ENCODE assay signal across 20 cellular contexts in genomic region chr3:122945230-122945629, GRCh38.
DNase-seq lines count a peak whose midpoint lies in the region; TF ChIP-seq lines count a peak whose summit lies in the region.
"Had no signal": no experiment of that assay in that cellular context is flagged by ENCODE, and none has a peak within 500 bp of the region (broad histone marks: within the 10 kb centered on the region; RNA-seq: fewer than 3 reads in every experiment).

No MANE protein-coding gene starts in this region.

- H3K4me2 ChIP-seq in smooth muscle cell = no peak overlapping the region

- H4K20me1 ChIP-seq in smooth muscle cell (ENCODE audit: low read depth) = no peaks in the 10 kb centered on the region

- DNase-seq in activated naive CD4-positive, alpha-beta T cell treated with Interleukin-2 at 50 U/mL for 16 hours = no peak
- DNase-seq in SK-N-MC (ENCODE audit: low read depth, low spot score) (no peak), smooth muscle cell (lab: John Stamatoyannopoulos, UW; ENCODE audit: unreplicated experiment) (no peak), NAMALWA (ENCODE audit: low spot score) (no peak), kidney glomerular epithelial cell (lab: John Stamatoyannopoulos, UW) (no peak)
- no peak for DNase-seq in stimulated activated CD4-positive, alpha-beta T cell treated with anti-CD3 and anti-CD28 coated beads, Interleukin-15, amount 100 ng/mL, for 24 hours
- DNase-seq: ACHN; AML-193; Caco-2; CD4-positive, CD25-positive, alpha-beta regulatory T cell; CD8-positive, alpha-beta T cell; DMS153; DND-41; H7 had no signal

- H3K4me1 ChIP-seq in smooth muscle cell (ENCODE audit: low read depth) = peaks cover 11% of the 10 kb centered on the region
- H3K4me1 ChIP-seq: Caco-2 had no signal

- no peaks in the 10 kb centered on the region for H3K9me3 Mint-ChIP-seq in activated naive CD4-positive, alpha-beta T cell treated with anti-CD3 and anti-CD28 coated beads, Interleukin-2, amount 50 U/mL, for 24 hours
- H3K9me3 Mint-ChIP-seq in brain = peaks cover 0 to 8% (median 0%) of the 10 kb centered on the region in 5 experiments
- H3K9me3 Mint-ChIP-seq: CD4-positive, CD25-positive, alpha-beta regulatory T cell had no signal

- H3K27me3 ChIP-seq in smooth muscle cell (ENCODE audit: low read depth) = no peaks in the 10 kb centered on the region
- H3K27me3 ChIP-seq: BE2C had no signal

- H3K27me3 Mint-ChIP-seq in activated naive CD4-positive, alpha-beta T cell treated with anti-CD3 and anti-CD28 coated beads, Interleukin-2, amount 50 U/mL, for 24 hours = no peaks in the 10 kb centered on the region
- H3K27me3 Mint-ChIP-seq in brain = no peaks in the 10 kb centered on the region

- H3K9me3 ChIP-seq in SK-N-MC (ENCODE audit: low read depth, low read length) = no peaks in the 10 kb centered on the region
- H3K9me3 ChIP-seq in smooth muscle cell (replicated peaks; ENCODE audit: low read depth) = no peaks in the 10 kb centered on the region
- H3K9me3 ChIP-seq: BE2C had no signal

- H3K4me3 ChIP-seq in SK-N-MC (peak overlapping the region; percentile 14; the same call in 1 of the 2 replicates), smooth muscle cell (no peak overlapping the region)
- H3K4me3 ChIP-seq: GM23248 had no signal

- H3K27ac ChIP-seq in SK-N-MC (peak overlapping the region; percentile 39; the same call in 1 of the 2 replicates), smooth muscle cell (ENCODE audit: low read depth) (no peak overlapping the region)
- H3K27ac ChIP-seq: 22Rv1, C4-2B, GM23248 had no signal

- H3K4me1 Mint-ChIP-seq in activated naive CD4-positive, alpha-beta T cell treated with anti-CD3 and anti-CD28 coated beads, Interleukin-2, amount 50 U/mL, for 24 hours = no peaks in the 10 kb centered on the region
- H3K4me1 Mint-ChIP-seq in brain = peaks cover 80% of the 10 kb centered on the region
- H3K4me1 Mint-ChIP-seq: CD4-positive, CD25-positive, alpha-beta regulatory T cell had no signal

- TF ChIP-seq CTCF in brain (conservative IDR thresholded peaks at IDR 0.05) (no peak), smooth muscle cell (IDR thresholded peaks at IDR 0.05; ENCODE audit: borderline replicate concordance, insufficient read depth, poor library complexity, severe bottlenecking) (no peak)

- 92% methylated on average over 2 of the region's 2 CpGs for WGBS in smooth muscle cell (ENCODE audit: low lambda C conversion rate)

- H3K36me3 ChIP-seq in SK-N-MC (ENCODE audit: insufficient read depth, low read length) (peaks cover 39% of the 10 kb centered on the region), smooth muscle cell (ENCODE audit: low read depth) (no peaks in the 10 kb centered on the region)
- H3K36me3 ChIP-seq: BE2C had no signal

- no peak overlapping the region for H3K9ac ChIP-seq in SK-N-MC (ENCODE audit: insufficient read length)
- no peak overlapping the region for H3K9ac ChIP-seq in smooth muscle cell (ENCODE audit: low read depth)
- H3K9ac ChIP-seq: GM23248 had no signal

- H3K36me3 Mint-ChIP-seq in activated naive CD4-positive, alpha-beta T cell treated with anti-CD3 and anti-CD28 coated beads, Interleukin-2, amount 50 U/mL, for 24 hours = no peaks in the 10 kb centered on the region
- H3K36me3 Mint-ChIP-seq in brain = peaks cover 15% of the 10 kb centered on the region
- H3K36me3 Mint-ChIP-seq: CD4-positive, CD25-positive, alpha-beta regulatory T cell; CD8-positive, alpha-beta T cell had no signal

- no peaks in the 10 kb centered on the region for H3F3A ChIP-seq in smooth muscle cell (ENCODE audit: low read depth)

- peak overlapping the region; percentile 69 for H3K27ac Mint-ChIP-seq in activated naive CD4-positive, alpha-beta T cell treated with anti-CD3 and anti-CD28 coated beads, Interleukin-2, amount 50 U/mL, for 24 hours
- peak overlapping the region; percentile 41 to 90 (median 66) for H3K27ac Mint-ChIP-seq in brain
- H3K27ac Mint-ChIP-seq: CD8-positive, alpha-beta T cell had no signal

- H3K4me3 Mint-ChIP-seq in activated naive CD4-positive, alpha-beta T cell treated with anti-CD3 and anti-CD28 coated beads, Interleukin-2, amount 50 U/mL, for 24 hours = no peak overlapping the region
- H3K4me3 Mint-ChIP-seq in brain = no peak overlapping the region
- H3K4me3 Mint-ChIP-seq: CD4-positive, CD25-positive, alpha-beta regulatory T cell; CD8-positive, alpha-beta T cell had no signal

- no peaks in the 10 kb centered on the region for H3K79me2 ChIP-seq in smooth muscle cell (ENCODE audit: low read depth)

- H2AFZ ChIP-seq in smooth muscle cell (ENCODE audit: low read depth) = no peak overlapping the region
- H2AFZ ChIP-seq: GM23248 had no signal
